3 cellular contexts compared by ENCODE assay signal in the genomic region with DNA sequence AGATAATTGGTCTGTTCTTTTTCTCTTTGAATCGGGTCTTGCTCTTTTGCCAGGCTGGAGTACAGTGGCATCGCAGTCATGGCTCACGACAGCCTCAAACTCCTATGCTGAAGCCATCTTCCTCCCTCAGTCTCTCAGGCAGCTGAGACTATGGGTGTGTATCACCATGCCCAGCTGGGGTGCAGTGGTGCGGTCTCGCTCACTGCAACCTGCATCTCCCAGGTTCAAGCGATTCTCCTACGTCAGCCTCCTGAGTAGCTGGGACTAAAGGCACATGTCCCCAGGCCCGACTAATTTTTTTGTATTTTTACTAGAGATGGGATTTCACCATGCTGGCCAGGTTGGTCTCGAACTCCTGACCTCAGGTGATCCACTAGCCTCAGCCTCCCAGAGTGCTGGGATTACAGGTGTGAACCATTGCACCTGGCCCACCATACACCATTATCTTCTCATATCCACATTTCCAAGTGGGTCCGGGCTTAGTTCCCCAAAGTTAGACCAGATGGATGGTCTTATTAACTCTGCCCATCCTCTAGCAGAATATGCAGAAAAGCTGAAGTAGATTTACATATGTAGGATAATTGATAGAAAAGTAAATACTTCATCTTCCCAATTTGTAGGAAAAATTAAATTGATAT.
TF ChIP-seq lines count a peak whose summit lies in the region.

No MANE protein-coding gene starts in this region.

TF ChIP-seq in GM23338, 12 proteins besides CTCF, POLR2A, EP300 and RAD21:
- TF ChIP-seq EZH2phosphoT487 (IDR thresholded peaks at IDR 0.05; ENCODE audit: unreplicated experiment) = no peak
- TF ChIP-seq CREB1 (CRISPR knock-in tag; IDR thresholded peaks at IDR 0.05; ENCODE audit: low read depth) = no peak

TF ChIP-seq in H1, 55 proteins besides CTCF, POLR2A, EP300 and RAD21:
- TF ChIP-seq KDM5A (IDR thresholded peaks at IDR 0.05; ENCODE audit: low read length) = no peak
- TF ChIP-seq POLR2AphosphoS5 (IDR thresholded peaks at IDR 0.05; ENCODE audit: low read depth, low read length) = peak; percentile 83

TF ChIP-seq in WTC11, 78 proteins besides CTCF, POLR2A, EP300 and RAD21:
- no peak for TF ChIP-seq NFE2L1 (CRISPR knock-in tag; IDR thresholded peaks at IDR 0.05)
- TF ChIP-seq, protein P1, sequence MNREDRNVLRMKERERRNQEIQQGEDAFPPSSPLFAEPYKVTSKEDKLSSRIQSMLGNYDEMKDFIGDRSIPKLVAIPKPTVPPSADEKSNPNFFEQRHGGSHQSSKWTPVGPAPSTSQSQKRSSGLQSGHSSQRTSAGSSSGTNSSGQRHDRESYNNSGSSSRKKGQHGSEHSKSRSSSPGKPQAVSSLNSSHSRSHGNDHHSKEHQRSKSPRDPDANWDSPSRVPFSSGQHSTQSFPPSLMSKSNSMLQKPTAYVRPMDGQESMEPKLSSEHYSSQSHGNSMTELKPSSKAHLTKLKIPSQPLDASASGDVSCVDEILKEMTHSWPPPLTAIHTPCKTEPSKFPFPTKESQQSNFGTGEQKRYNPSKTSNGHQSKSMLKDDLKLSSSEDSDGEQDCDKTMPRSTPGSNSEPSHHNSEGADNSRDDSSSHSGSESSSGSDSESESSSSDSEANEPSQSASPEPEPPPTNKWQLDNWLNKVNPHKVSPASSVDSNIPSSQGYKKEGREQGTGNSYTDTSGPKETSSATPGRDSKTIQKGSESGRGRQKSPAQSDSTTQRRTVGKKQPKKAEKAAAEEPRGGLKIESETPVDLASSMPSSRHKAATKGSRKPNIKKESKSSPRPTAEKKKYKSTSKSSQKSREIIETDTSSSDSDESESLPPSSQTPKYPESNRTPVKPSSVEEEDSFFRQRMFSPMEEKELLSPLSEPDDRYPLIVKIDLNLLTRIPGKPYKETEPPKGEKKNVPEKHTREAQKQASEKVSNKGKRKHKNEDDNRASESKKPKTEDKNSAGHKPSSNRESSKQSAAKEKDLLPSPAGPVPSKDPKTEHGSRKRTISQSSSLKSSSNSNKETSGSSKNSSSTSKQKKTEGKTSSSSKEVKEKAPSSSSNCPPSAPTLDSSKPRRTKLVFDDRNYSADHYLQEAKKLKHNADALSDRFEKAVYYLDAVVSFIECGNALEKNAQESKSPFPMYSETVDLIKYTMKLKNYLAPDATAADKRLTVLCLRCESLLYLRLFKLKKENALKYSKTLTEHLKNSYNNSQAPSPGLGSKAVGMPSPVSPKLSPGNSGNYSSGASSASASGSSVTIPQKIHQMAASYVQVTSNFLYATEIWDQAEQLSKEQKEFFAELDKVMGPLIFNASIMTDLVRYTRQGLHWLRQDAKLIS (CRISPR knock-in tag; IDR thresholded peaks at IDR 0.05; ENCODE audit: borderline replicate concordance) = no peak
- TF ChIP-seq, protein P2, sequence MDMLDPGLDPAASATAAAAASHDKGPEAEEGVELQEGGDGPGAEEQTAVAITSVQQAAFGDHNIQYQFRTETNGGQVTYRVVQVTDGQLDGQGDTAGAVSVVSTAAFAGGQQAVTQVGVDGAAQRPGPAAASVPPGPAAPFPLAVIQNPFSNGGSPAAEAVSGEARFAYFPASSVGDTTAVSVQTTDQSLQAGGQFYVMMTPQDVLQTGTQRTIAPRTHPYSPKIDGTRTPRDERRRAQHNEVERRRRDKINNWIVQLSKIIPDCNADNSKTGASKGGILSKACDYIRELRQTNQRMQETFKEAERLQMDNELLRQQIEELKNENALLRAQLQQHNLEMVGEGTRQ (CRISPR knock-in tag; IDR thresholded peaks at IDR 0.05) = no peak
- TF ChIP-seq JAZF1 (CRISPR knock-in tag; IDR thresholded peaks at IDR 0.05) = no peak
- TF ChIP-seq NFATC4 (CRISPR knock-in tag; IDR thresholded peaks at IDR 0.05) = no peak
- TF ChIP-seq, protein P3, sequence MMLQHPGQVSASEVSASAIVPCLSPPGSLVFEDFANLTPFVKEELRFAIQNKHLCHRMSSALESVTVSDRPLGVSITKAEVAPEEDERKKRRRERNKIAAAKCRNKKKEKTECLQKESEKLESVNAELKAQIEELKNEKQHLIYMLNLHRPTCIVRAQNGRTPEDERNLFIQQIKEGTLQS (CRISPR knock-in tag; conservative IDR thresholded peaks at IDR 0.05) = no peak
- TF ChIP-seq NR2C2 (CRISPR knock-in tag; IDR thresholded peaks at IDR 0.05) = no peak
- TF ChIP-seq MYBL2 (CRISPR knock-in tag; IDR thresholded peaks at IDR 0.05) = no peak
- TF ChIP-seq SP1 (CRISPR knock-in tag; conservative IDR thresholded peaks at IDR 0.05) = no peak
- TF ChIP-seq ZNF671 (CRISPR knock-in tag; IDR thresholded peaks at IDR 0.05) = no peak
- TF ChIP-seq, protein P4, sequence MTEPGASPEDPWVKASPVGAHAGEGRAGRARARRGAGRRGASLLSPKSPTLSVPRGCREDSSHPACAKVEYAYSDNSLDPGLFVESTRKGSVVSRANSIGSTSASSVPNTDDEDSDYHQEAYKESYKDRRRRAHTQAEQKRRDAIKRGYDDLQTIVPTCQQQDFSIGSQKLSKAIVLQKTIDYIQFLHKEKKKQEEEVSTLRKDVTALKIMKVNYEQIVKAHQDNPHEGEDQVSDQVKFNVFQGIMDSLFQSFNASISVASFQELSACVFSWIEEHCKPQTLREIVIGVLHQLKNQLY (CRISPR knock-in tag; IDR thresholded peaks at IDR 0.05) = no peak
- no peak for TF ChIP-seq ESRRA (CRISPR knock-in tag; IDR thresholded peaks at IDR 0.05; ENCODE audit: borderline replicate concordance)
- TF ChIP-seq FOXP1 (CRISPR knock-in tag; IDR thresholded peaks at IDR 0.05; ENCODE audit: borderline replicate concordance) = no peak
- TF ChIP-seq, protein P5, sequence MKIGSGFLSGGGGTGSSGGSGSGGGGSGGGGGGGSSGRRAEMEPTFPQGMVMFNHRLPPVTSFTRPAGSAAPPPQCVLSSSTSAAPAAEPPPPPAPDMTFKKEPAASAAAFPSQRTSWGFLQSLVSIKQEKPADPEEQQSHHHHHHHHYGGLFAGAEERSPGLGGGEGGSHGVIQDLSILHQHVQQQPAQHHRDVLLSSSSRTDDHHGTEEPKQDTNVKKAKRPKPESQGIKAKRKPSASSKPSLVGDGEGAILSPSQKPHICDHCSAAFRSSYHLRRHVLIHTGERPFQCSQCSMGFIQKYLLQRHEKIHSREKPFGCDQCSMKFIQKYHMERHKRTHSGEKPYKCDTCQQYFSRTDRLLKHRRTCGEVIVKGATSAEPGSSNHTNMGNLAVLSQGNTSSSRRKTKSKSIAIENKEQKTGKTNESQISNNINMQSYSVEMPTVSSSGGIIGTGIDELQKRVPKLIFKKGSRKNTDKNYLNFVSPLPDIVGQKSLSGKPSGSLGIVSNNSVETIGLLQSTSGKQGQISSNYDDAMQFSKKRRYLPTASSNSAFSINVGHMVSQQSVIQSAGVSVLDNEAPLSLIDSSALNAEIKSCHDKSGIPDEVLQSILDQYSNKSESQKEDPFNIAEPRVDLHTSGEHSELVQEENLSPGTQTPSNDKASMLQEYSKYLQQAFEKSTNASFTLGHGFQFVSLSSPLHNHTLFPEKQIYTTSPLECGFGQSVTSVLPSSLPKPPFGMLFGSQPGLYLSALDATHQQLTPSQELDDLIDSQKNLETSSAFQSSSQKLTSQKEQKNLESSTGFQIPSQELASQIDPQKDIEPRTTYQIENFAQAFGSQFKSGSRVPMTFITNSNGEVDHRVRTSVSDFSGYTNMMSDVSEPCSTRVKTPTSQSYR (CRISPR knock-in tag; IDR thresholded peaks at IDR 0.05) = no peak
- no peak for TF ChIP-seq ZNF232 (CRISPR knock-in tag; IDR thresholded peaks at IDR 0.05)
